In the genomic region with DNA sequence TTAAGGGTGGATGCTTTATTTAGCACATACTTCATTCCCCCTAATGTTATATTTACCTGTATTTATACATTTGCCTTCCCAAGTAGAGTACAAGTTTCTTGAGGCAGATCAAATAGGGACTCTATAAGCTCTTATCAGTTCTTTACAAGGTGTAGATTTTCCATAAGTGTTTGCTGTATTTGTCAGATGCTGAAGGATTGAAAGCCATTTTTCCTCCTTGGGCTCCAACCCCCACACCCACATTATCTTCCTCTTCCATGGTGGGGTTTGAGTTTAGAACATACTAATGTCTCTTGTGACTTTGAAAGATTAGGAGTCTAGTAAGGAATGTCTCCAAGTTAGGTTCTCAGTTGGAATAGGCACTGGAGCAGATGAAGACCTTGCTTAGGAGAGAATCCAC, we compare ENCODE assay signal across 20 cellular contexts. TPM values are rescaled to one million over a fixed set of nuclear protein-coding genes. Genes with fewer than 3 reads are reported as not detected.
DNase-seq lines count a peak whose midpoint lies in the region; TF ChIP-seq lines count a peak whose summit lies in the region.
"Had no signal": no experiment of that assay in that cellular context is flagged by ENCODE, and none has a peak within 500 bp of the region (broad histone marks: within the 10 kb centered on the region; RNA-seq: fewer than 3 reads in every experiment).

No MANE protein-coding gene starts in this region.

- no peaks in the 10 kb centered on the region for H3K36me3 Mint-ChIP-seq in activated CD4-positive, alpha-beta T cell treated with anti-CD3 and anti-CD28 coated beads, Interleukin-2, amount 10 ng/mL, durations not matched to agents 24 days and 14 days (ENCODE audit: low read depth)
- H3K36me3 Mint-ChIP-seq in activated naive CD8-positive, alpha-beta T cell: no peaks in the 10 kb centered on the region
- no peaks in the 10 kb centered on the region for H3K36me3 Mint-ChIP-seq in MCF 10A (ENCODE audit: insufficient read depth, unreplicated experiment)
- H3K36me3 Mint-ChIP-seq: brain, mesothelial cell of epicardium had no signal

- TF ChIP-seq CTCF in parathyroid adenoma (IDR thresholded peaks at IDR 0.05) (no peak), MCF 10A (IDR thresholded peaks at IDR 0.05; ENCODE audit: unreplicated experiment) (no peak)

- peak overlapping the region; percentile 25 for H3K4me3 ChIP-seq in Jurkat, Clone E6-1 (ENCODE audit: low read length)
- peak overlapping the region; percentile 40 for H3K4me3 ChIP-seq in parathyroid adenoma (ENCODE audit: low read depth, low read length)
- H3K4me3 ChIP-seq: BLaER1 treated with 17β-estradiol and CSF1 and Interleukin-3, amounts not matched to agents 10 nM and 100 nM; tibial nerve had no signal

- DNase-seq in activated CD4-positive, alpha-beta T cell treated with anti-CD3 and anti-CD28 coated beads, Interleukin-2, amount 10 ng/mL, durations not matched to agents 24 days and 14 days: no peak
- no peak for DNase-seq in activated CD4-positive, alpha-beta T cell treated with anti-CD3 and anti-CD28 coated beads, Interleukin-2, amount 50 U/mL, for 4 hours
- no peak for DNase-seq in Jurkat, Clone E6-1 (ENCODE audit: low read depth, low spot score)
- DNase-seq in NCI-H69 (lab: John Stamatoyannopoulos, UW) (no peak), SHP77 treated with DMSO at 0.1 percent for 48 hours (lab: John Stamatoyannopoulos, UW) (no peak), MCF 10A (ENCODE audit: unreplicated experiment) (no peak)
- DNase-seq: DMS153; foreskin melanocyte; left colon; NCI-H1417; NCI-H2171 treated with DMSO at 0.1 percent for 48 hours; SK-N-SH; stimulated activated CD8-positive, alpha-beta memory T cell treated with anti-CD3 and anti-CD28 coated beads, Interleukin-4, amount 100 ng/mL, for 48 hours had no signal

- H3K36me3 ChIP-seq in parathyroid adenoma (ENCODE audit: control insufficient read depth, insufficient read depth, low read length): no peaks in the 10 kb centered on the region
- H3K36me3 ChIP-seq: BLaER1 treated with 17β-estradiol and CSF1 and Interleukin-3, amounts not matched to agents 10 nM and 100 nM; tibial nerve had no signal

- H3K27me3 ChIP-seq in parathyroid adenoma (ENCODE audit: control insufficient read depth, insufficient read depth, low read length): no peaks in the 10 kb centered on the region
- H3K27me3 ChIP-seq: BLaER1 treated with 17β-estradiol and CSF1 and Interleukin-3, amounts not matched to agents 10 nM and 100 nM; tibial nerve had no signal

- no peaks in the 10 kb centered on the region for H3K9me3 Mint-ChIP-seq in activated CD4-positive, alpha-beta T cell treated with anti-CD3 and anti-CD28 coated beads, Interleukin-2, amount 10 ng/mL, durations not matched to agents 24 days and 14 days
- H3K9me3 Mint-ChIP-seq in activated naive CD8-positive, alpha-beta T cell (ENCODE audit: low read depth): no peaks in the 10 kb centered on the region
- no peaks in the 10 kb centered on the region for H3K9me3 Mint-ChIP-seq in MCF 10A (ENCODE audit: unreplicated experiment)
- H3K9me3 Mint-ChIP-seq: brain, mesothelial cell of epicardium had no signal

- H3K9me3 ChIP-seq in parathyroid adenoma (ENCODE audit: control insufficient read depth, low read length): no peaks in the 10 kb centered on the region
- H3K9me3 ChIP-seq: BLaER1 treated with 17β-estradiol and CSF1 and Interleukin-3, amounts not matched to agents 10 nM and 100 nM; SK-N-SH; tibial nerve had no signal

- no peak overlapping the region for H3K9ac ChIP-seq in parathyroid adenoma
- H3K9ac ChIP-seq: BLaER1 treated with 17β-estradiol and CSF1 and Interleukin-3, amounts not matched to agents 10 nM and 100 nM; SK-N-SH had no signal

- H3K27ac Mint-ChIP-seq in activated CD4-positive, alpha-beta T cell treated with anti-CD3 and anti-CD28 coated beads, Interleukin-2, amount 10 ng/mL, durations not matched to agents 24 days and 14 days: peak overlapping the region; percentile 57
- peak overlapping the region; percentile 80 for H3K27ac Mint-ChIP-seq in activated naive CD8-positive, alpha-beta T cell
- H3K27ac Mint-ChIP-seq in MCF 10A (ENCODE audit: low read depth, unreplicated experiment): no peak overlapping the region
- H3K27ac Mint-ChIP-seq: mesothelial cell of epicardium had no signal

- H2AFZ ChIP-seq in parathyroid adenoma: peak overlapping the region; percentile 75

- H3K27me3 Mint-ChIP-seq in activated CD4-positive, alpha-beta T cell treated with anti-CD3 and anti-CD28 coated beads, Interleukin-2, amount 10 ng/mL, durations not matched to agents 24 days and 14 days: no peaks in the 10 kb centered on the region
- H3K27me3 Mint-ChIP-seq in activated naive CD8-positive, alpha-beta T cell: no peaks in the 10 kb centered on the region
- H3K27me3 Mint-ChIP-seq in MCF 10A (ENCODE audit: insufficient read depth, unreplicated experiment): no peaks in the 10 kb centered on the region

- peak overlapping the region; percentile 56 for H3K4me3 Mint-ChIP-seq in activated CD4-positive, alpha-beta T cell treated with anti-CD3 and anti-CD28 coated beads, Interleukin-2, amount 10 ng/mL, durations not matched to agents 24 days and 14 days
- peak overlapping the region; percentile 74 for H3K4me3 Mint-ChIP-seq in activated naive CD8-positive, alpha-beta T cell
- H3K4me3 Mint-ChIP-seq in MCF 10A (ENCODE audit: unreplicated experiment): no peak overlapping the region
- H3K4me3 Mint-ChIP-seq: brain, mesothelial cell of epicardium had no signal

- intact Hi-C loops in activated CD4-positive, alpha-beta T cell treated with anti-CD3 and anti-CD28 coated beads, Interleukin-2, amount 10 ng/mL, durations not matched to agents 24 days and 14 days (cut with micrococcal nuclease): loop anchor here (1.0 kb wide), 1 partner anchor 177 kb away; no protein-coding TSS in a partner anchor
- intact Hi-C loops in MCF 10A (cut with micrococcal nuclease): no loop called here

- CTCF ChIA-PET in MCF 10A (lab: Yijun Ruan, JAX): interaction anchor here (1.1 to 5.2 kb wide), 3 partner anchors 108 to 175 kb away, joined by 4 to 95 read pairs (median 59); no protein-coding TSS in a partner anchor

- peak overlapping the region; percentile 91 for H3K27ac ChIP-seq in parathyroid adenoma
- H3K27ac ChIP-seq: BLaER1 treated with 17β-estradiol and CSF1 and Interleukin-3, amounts not matched to agents 10 nM and 100 nM; epithelial cell of prostate; tibial nerve had no signal

- no TSS peak for BruUV-seq in MCF 10A (replicated peaks; lab: Mats Ljungman, UMichigan)

- peaks cover 80% of the 10 kb centered on the region for H3K4me1 Mint-ChIP-seq in activated CD4-positive, alpha-beta T cell treated with anti-CD3 and anti-CD28 coated beads, Interleukin-2, amount 10 ng/mL, durations not matched to agents 24 days and 14 days
- H3K4me1 Mint-ChIP-seq in activated naive CD8-positive, alpha-beta T cell (ENCODE audit: low read depth): peaks cover 87% of the 10 kb centered on the region
- peaks cover 47% of the 10 kb centered on the region for H3K4me1 Mint-ChIP-seq in MCF 10A (ENCODE audit: insufficient read depth, unreplicated experiment)

- POLR2A ChIA-PET in MCF 10A (lab: Yijun Ruan, JAX): interaction anchor here (0.7 kb wide), 1 partner anchor 528 kb away, joined by 4 read pairs; no protein-coding TSS in a partner anchor

- no peaks in the 10 kb centered on the region for H3K79me2 ChIP-seq in parathyroid adenoma

- H3K4me2 ChIP-seq in parathyroid adenoma (ENCODE audit: low read length): peak overlapping the region; percentile 57
- H3K4me2 ChIP-seq: SK-N-SH had no signal

- peaks cover 23% of the 10 kb centered on the region for H3K4me1 ChIP-seq in parathyroid adenoma

RNA-seq across cellular contexts. Expression of a gene that starts 2.4 kb away (rescaled TPM):
- 2.3 and 3.9 TPM in 2 replicates for total RNA-seq in activated CD4-positive, alpha-beta T cell treated with anti-CD3 and anti-CD28 coated beads, Interleukin-2, amount 10 ng/mL, durations not matched to agents 24 days and 14 days
- polyA plus RNA-seq in Jurkat, Clone E6-1 (2012; ENCODE audit: insufficient read depth, insufficient read length): 936 TPM
- 1.4 and 2.1 TPM in 2 replicates for total RNA-seq in MCF 10A (2022)
- total RNA-seq: mesothelial cell of epicardium had no signal

RNA-seq across cellular contexts. Expression of a gene that starts 24.6 kb away (rescaled TPM):
- total RNA-seq in activated CD4-positive, alpha-beta T cell treated with anti-CD3 and anti-CD28 coated beads, Interleukin-2, amount 10 ng/mL, durations not matched to agents 24 days and 14 days: 175 and 180 TPM in 2 replicates
- 27.5 TPM for polyA plus RNA-seq in Jurkat, Clone E6-1 (2012; ENCODE audit: insufficient read depth, insufficient read length)
- total RNA-seq in MCF 10A (2022): 3.9 and 6.0 TPM in 2 replicates

Comparison
In these comparisons a context has a peak if more than half of its experiments do, and no peak if none do; other contexts are left out.
1. RNA of a gene that starts 24.6 kb away (total RNA-seq): 175 to 180 TPM in activated CD4-positive, alpha-beta T cell treated with anti-CD3 and anti-CD28 coated beads, Interleukin-2, amount 10 ng/mL, durations not matched to agents 24 days and 14 days; 3.9 to 6.0 TPM in MCF 10A; every median in the first group is over 10 times any median in the second.